In the genomic region with DNA sequence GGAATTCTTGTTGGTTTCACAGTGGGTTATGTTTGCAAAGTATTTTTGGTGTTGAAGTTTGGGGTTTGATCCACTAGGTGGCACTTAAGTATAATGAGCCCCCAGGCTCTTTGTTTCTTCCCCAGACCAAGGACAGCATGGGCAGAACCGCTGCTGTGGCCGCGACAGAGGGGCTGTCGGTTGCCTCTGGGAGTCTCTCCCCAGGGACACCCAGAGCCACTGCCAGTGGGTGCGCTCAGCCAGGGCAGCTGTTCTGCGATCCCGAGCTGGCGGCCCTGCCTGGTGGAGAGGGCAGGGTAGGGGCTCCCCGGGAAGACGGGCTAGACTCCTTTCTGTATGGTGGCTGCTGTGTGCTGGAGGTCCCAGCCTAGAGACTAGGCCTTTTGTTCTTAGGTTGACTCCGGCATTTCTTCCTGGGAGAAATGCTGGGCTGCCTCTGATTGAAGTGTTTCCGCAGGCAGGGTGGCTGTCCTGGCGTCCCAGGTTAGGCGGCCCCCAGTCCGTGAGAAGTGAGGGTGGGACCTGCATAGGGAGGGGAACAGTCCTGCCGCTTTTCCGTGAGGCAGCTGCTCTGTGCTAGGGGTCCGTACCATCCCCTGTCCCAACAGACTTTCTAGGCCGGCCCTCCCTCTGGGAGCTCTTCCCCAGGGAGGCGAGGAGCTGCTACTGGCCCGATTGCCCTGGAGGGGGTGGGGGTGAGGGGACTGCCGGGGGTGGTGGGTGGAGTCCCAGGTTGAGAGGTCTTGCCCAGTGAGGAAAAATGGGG, we compare ENCODE assay signal across 14 cellular contexts.
DNase-seq lines count a peak whose midpoint lies in the region; ATAC-seq and TF ChIP-seq lines count a peak whose summit lies in the region.
"Had no signal": no experiment of that assay in that cellular context is flagged by ENCODE, and none has a peak within 500 bp of the region (broad histone marks: within the 10 kb centered on the region; RNA-seq: fewer than 3 reads in every experiment).

No MANE protein-coding gene starts in this region.

- H3K9me2 ChIP-seq in OCI-LY7 (ENCODE audit: insufficient read depth, low read length): no peaks in the 10 kb centered on the region

- DNase-seq in BE2C: peak; percentile 42
- no peak for DNase-seq in GM13977 (ENCODE audit: low spot score)
- DNase-seq in OCI-LY7 (ENCODE audit: low spot score): peak; percentile 23
- DNase-seq in glutamatergic neuron: peak; percentile 46
- no peak for DNase-seq in A172 (ENCODE audit: low spot score)
- no peak for DNase-seq in globus pallidus (ENCODE audit: low spot score)
- DNase-seq: activated CD8-positive, alpha-beta memory T cell treated with anti-CD3 and anti-CD28 coated beads, Interleukin-2, amount 50 U/mL, for 4 hours; anterior cingulate cortex; CD4-positive, alpha-beta memory T cell; islet precursor cell; nephron progenitor cell; T-helper 17 cell had no signal

- H3K9me3 ChIP-seq in BE2C: no peaks in the 10 kb centered on the region
- H3K9me3 ChIP-seq in OCI-LY7 (ENCODE audit: low read length): no peaks in the 10 kb centered on the region

- ATAC-seq in GM18517 (IDR thresholded peaks at IDR 0.05; ENCODE audit: unreplicated experiment) (no peak), GM19467 (IDR thresholded peaks at IDR 0.05; ENCODE audit: unreplicated experiment) (no peak)
- ATAC-seq: T-helper 17 cell had no signal

- H3K27me3 Mint-ChIP-seq in glutamatergic neuron (ENCODE audit: unreplicated experiment): peaks cover 3% of the 10 kb centered on the region

- H3K4me1 ChIP-seq in BE2C (no peaks in the 10 kb centered on the region), OCI-LY7 (ENCODE audit: insufficient read depth, low read length, poor library complexity, severe bottlenecking) (no peaks in the 10 kb centered on the region)

- peaks cover 32% of the 10 kb centered on the region for H3K36me3 Mint-ChIP-seq in glutamatergic neuron (ENCODE audit: unreplicated experiment)

- no peaks in the 10 kb centered on the region for H3K79me2 ChIP-seq in OCI-LY7 (ENCODE audit: insufficient read depth, low read depth, low read length)

- H3K36me3 ChIP-seq in BE2C: no peaks in the 10 kb centered on the region
- H3K36me3 ChIP-seq in OCI-LY7 (ENCODE audit: insufficient read depth, low read length): no peaks in the 10 kb centered on the region

- no peak overlapping the region for H2AFZ ChIP-seq in OCI-LY7 (ENCODE audit: low read length)

- no peak overlapping the region for H3K4me3 Mint-ChIP-seq in glutamatergic neuron (ENCODE audit: unreplicated experiment)
- H3K4me3 Mint-ChIP-seq: nephron progenitor cell, T-helper 17 cell had no signal

- H3K4me3 ChIP-seq in BE2C (ENCODE audit: low read depth, low read length) (no peak overlapping the region), OCI-LY7 (ENCODE audit: low read depth, low read length, poor library complexity, severe bottlenecking) (no peak overlapping the region)

- H4K20me1 ChIP-seq in OCI-LY7 (ENCODE audit: insufficient read depth, low read length): no peaks in the 10 kb centered on the region

- CTCF ChIA-PET in OCI-LY7 (lab: Charles Lee; ENCODE audit: unreplicated experiment): no interaction called here

- peaks cover 14% of the 10 kb centered on the region for H3K9me3 Mint-ChIP-seq in glutamatergic neuron (ENCODE audit: unreplicated experiment)

- no peak overlapping the region for H3K27ac ChIP-seq in OCI-LY7 (ENCODE audit: low read depth, low read length, poor library complexity, severe bottlenecking)

- in situ Hi-C loops in GM13977 (cut with MboI; ENCODE audit: low pct_unique_long_range_greater_than_20kb, low sequenced_read_pairs, unreplicated experiment): no loop called here

- H3K4me2 ChIP-seq in OCI-LY7 (ENCODE audit: low read length): no peak overlapping the region

- POLR2A ChIA-PET in OCI-LY7 (lab: Charles Lee): interaction anchor here (0.6 kb wide), 1 partner anchor 99 kb away, joined by 5 read pairs; no protein-coding TSS in a partner anchor

- H3K27me3 ChIP-seq in BE2C: no peaks in the 10 kb centered on the region

- H3K27ac Mint-ChIP-seq in glutamatergic neuron (ENCODE audit: unreplicated experiment): no peak overlapping the region
- H3K27ac Mint-ChIP-seq: nephron progenitor cell, T-helper 17 cell had no signal

- intact Hi-C loops in OCI-LY7 (cut with micrococcal nuclease; ENCODE audit: unreplicated experiment): loop anchor here (2.0 to 10.0 kb wide), 2 partner anchors 476 to 610 kb away; no protein-coding TSS in a partner anchor

- BruUV-seq in OCI-LY7 (replicated peaks; lab: Mats Ljungman, UMichigan): no TSS peak

- no peaks in the 10 kb centered on the region for H3K4me1 Mint-ChIP-seq in glutamatergic neuron (ENCODE audit: low read depth, unreplicated experiment)
- H3K4me1 Mint-ChIP-seq: CD4-positive, alpha-beta memory T cell; nephron progenitor cell had no signal

- TF ChIP-seq CTCF in BE2C (IDR thresholded peaks at IDR 0.05; ENCODE audit: low read depth, low read length) (peak; percentile 57), GM13977 (IDR thresholded peaks at IDR 0.05; ENCODE audit: extremely low read depth, insufficient read depth, missing control alignments) (peak; percentile 32), OCI-LY7 (conservative IDR thresholded peaks at IDR 0.05; ENCODE audit: low read length) (peak; percentile 75), glutamatergic neuron (IDR thresholded peaks at IDR 0.05; ENCODE audit: partially characterized antibody, unreplicated experiment) (peak; percentile 59)

Comparison
In these comparisons a context has a peak if more than half of its experiments do, and no peak if none do; other contexts are left out.
1. DNase-seq: peak in BE2C (single experiment), OCI-LY7 (single experiment) and glutamatergic neuron (single experiment); none in GM13977 (single experiment), A172 (single experiment) and globus pallidus (single experiment).
2. Peak in every context shown above with its lines, with median percentiles within 50 percentile points of each other: CTCF ChIP-seq.